In the genomic region with DNA sequence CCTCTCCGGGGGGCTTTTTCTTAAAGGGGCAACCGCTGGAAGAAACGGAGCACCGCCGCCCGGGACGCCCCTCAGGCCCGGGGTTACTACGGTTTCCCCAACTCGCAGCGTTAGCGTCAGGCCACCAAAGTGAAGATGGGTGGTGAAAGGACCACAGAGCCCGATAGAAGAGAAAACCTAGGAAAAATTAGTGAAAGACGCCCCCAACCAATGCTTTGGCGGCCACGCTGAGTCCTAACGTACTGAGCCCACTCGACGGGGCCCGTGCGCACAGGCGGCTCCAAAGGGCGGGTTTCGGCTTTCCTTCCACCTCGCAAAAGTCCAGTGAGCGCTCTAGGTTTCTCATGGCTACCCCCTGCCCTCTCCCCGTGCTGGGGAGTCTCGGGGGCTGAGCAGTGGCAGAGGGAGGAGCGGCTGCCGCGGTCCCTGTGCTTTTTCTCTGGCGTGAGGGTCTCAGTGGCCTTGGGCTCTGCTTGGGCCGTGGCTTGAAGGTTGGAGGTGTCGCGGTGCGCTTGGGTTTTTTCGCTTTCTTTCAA, we compare ENCODE assay signal across 8 cellular contexts. TPM values are rescaled to one million over a fixed set of nuclear protein-coding genes. Genes with fewer than 3 reads are reported as not detected.
DNase-seq lines count a peak whose midpoint lies in the region; ATAC-seq lines count a peak whose summit lies in the region.

No MANE protein-coding gene starts in this region.

- H3K9ac ChIP-seq in rectal smooth muscle tissue (ENCODE audit: low read length): peak overlapping the region; percentile 98

- peak overlapping the region; percentile 80 for H2AFZ ChIP-seq in ACC112 (ENCODE audit: low read length, unreplicated experiment)

- H3K4me3 ChIP-seq in ACC112 (ENCODE audit: low read depth, low read length) (peak overlapping the region; percentile 99), rectal smooth muscle tissue (ENCODE audit: low read length) (peak overlapping the region; percentile 95)

- H3K36me3 Mint-ChIP-seq in activated T-cell treated with anti-CD3 and anti-CD28 coated beads, Interleukin-2, amount 50 U/mL, for 72 hours (ENCODE audit: insufficient read depth in 2 of 2): peaks cover 1 to 3% of the 10 kb centered on the region in 2 donors

- H3K79me2 ChIP-seq in ACC112 (ENCODE audit: control insufficient read depth, insufficient read depth, low read length, unreplicated experiment): peaks cover 10% of the 10 kb centered on the region

- no peaks in the 10 kb centered on the region for H3K27me3 Mint-ChIP-seq in activated T-cell treated with anti-CD3 and anti-CD28 coated beads, Interleukin-2, amount 50 U/mL, for 72 hours (ENCODE audit: low read depth)

- H3K9me3 Mint-ChIP-seq in activated T-cell treated with anti-CD3 and anti-CD28 coated beads, Interleukin-2, amount 50 U/mL, for 72 hours: no peaks in the 10 kb centered on the region

- peak in 1 of 2 donors; percentile 61 for DNase-seq in activated T-cell treated with anti-CD3 and anti-CD28 coated beads, Interleukin-2, amount 50 U/mL, for 72 hours
- DNase-seq in foreskin melanocyte (peak; percentile 34), dermis blood vessel endothelial cell (no peak), NCI-H2107 (lab: John Stamatoyannopoulos, UW) (no peak)

- H3K27ac ChIP-seq in ACC112 (ENCODE audit: low read depth, low read length) (peak overlapping the region; percentile 95), rectal smooth muscle tissue (ENCODE audit: low read depth, low read length) (peak overlapping the region; percentile 98)

- peak overlapping the region; percentile 96 to 98 for H3K4me3 Mint-ChIP-seq in activated T-cell treated with anti-CD3 and anti-CD28 coated beads, Interleukin-2, amount 50 U/mL, for 72 hours

- H3K4me1 Mint-ChIP-seq in activated T-cell treated with anti-CD3 and anti-CD28 coated beads, Interleukin-2, amount 50 U/mL, for 72 hours (ENCODE audit: low read depth): peaks cover 31% of the 10 kb centered on the region

- H3K36me3 ChIP-seq in ACC112 (ENCODE audit: insufficient read depth, low read length) (no peaks in the 10 kb centered on the region), rectal smooth muscle tissue (ENCODE audit: control insufficient read depth, insufficient read depth, low read length) (no peaks in the 10 kb centered on the region)

- peak overlapping the region; percentile 98 for H3K27ac Mint-ChIP-seq in activated T-cell treated with anti-CD3 and anti-CD28 coated beads, Interleukin-2, amount 50 U/mL, for 72 hours

- ATAC-seq in GM18868 (IDR thresholded peaks at IDR 0.05; ENCODE audit: unreplicated experiment): peak; percentile 11
- ATAC-seq in HG03196 (IDR thresholded peaks at IDR 0.05; ENCODE audit: unreplicated experiment): peak; percentile 5
- ATAC-seq in activated T-cell treated with anti-CD3 and anti-CD28 coated beads, Interleukin-2, amount 50 U/mL, for 72 hours (replicated peaks in 1 of 2): peak; percentile 19 to 27

- H3K27me3 ChIP-seq in ACC112 (ENCODE audit: insufficient read depth, low read length) (no peaks in the 10 kb centered on the region), rectal smooth muscle tissue (ENCODE audit: control insufficient read depth, insufficient read depth, low read length) (no peaks in the 10 kb centered on the region)

- peaks cover 11% of the 10 kb centered on the region for H3K4me1 ChIP-seq in ACC112 (ENCODE audit: control insufficient read depth, insufficient read depth, low read length, unreplicated experiment)
- H3K4me1 ChIP-seq in rectal smooth muscle tissue (ENCODE audit: control insufficient read depth, insufficient read depth, low read length): no peaks in the 10 kb centered on the region

RNA-seq across cellular contexts. Expression of a gene that starts 12.2 kb away (rescaled TPM):
- 10 to 100 TPM; 53.5 to 56.9 TPM for total RNA-seq in activated T-cell treated with anti-CD3 and anti-CD28 coated beads, Interleukin-2, amount 50 U/mL, for 72 hours
- total RNA-seq in dermis blood vessel endothelial cell: 22.0 and 28.1 TPM in 2 replicates

RNA-seq across cellular contexts. Expression of a gene that starts 27.8 kb away (rescaled TPM):
- 1 to 10 TPM; 2.2 to 2.9 TPM for total RNA-seq in activated T-cell treated with anti-CD3 and anti-CD28 coated beads, Interleukin-2, amount 50 U/mL, for 72 hours
- 2.1 and 3.4 TPM in 2 replicates for total RNA-seq in dermis blood vessel endothelial cell
